Comparison of ENCODE assay signal across 10 cellular contexts in genomic region chrX:125998432-125998831, GRCh38.
DNase-seq lines count a peak whose midpoint lies in the region; TF ChIP-seq lines count a peak whose summit lies in the region.
"Had no signal": no experiment of that assay in that cellular context is flagged by ENCODE, and none has a peak within 500 bp of the region (broad histone marks: within the 10 kb centered on the region; RNA-seq: fewer than 3 reads in every experiment).

No MANE protein-coding gene starts in this region.

- peaks cover 0 to 34% (median 0%) of the 10 kb centered on the region in 45 donors for H3K27me3 ChIP-seq in dorsolateral prefrontal cortex

- H3K4me3 ChIP-seq in dorsolateral prefrontal cortex = no peak overlapping the region

- no peak overlapping the region for H3K27ac Mint-ChIP-seq in progenitor cell of endocrine pancreas
- H3K27ac Mint-ChIP-seq: stimulated activated naive CD8-positive, alpha-beta T cell treated with anti-CD3 and anti-CD28 coated beads, Interleukin-15, Interleukin-2, amounts not matched to agents 100 ng/mL and 50 ng/mL, for 24 hours had no signal

- TF ChIP-seq CTCF in dorsolateral prefrontal cortex (IDR thresholded peaks at IDR 0.05 in 54 of 56, conservative IDR thresholded peaks at IDR 0.05 in 2 of 56; ENCODE audit: low read depth in 1 of 56, partially characterized antibody in 56 of 56) = peak in 52 of 56 donors; percentile 13 to 64 (median 41)
- peak; percentile 77 for TF ChIP-seq CTCF in progenitor cell of endocrine pancreas (IDR thresholded peaks at IDR 0.05; ENCODE audit: unreplicated experiment)

- H3K36me3 Mint-ChIP-seq in progenitor cell of endocrine pancreas (ENCODE audit: insufficient read depth) = no peaks in the 10 kb centered on the region

- intact Hi-C loops in dorsolateral prefrontal cortex (cut with DNase I) = no loop called here

- H3K9me3 Mint-ChIP-seq in progenitor cell of endocrine pancreas (ENCODE audit: low read depth) = no peaks in the 10 kb centered on the region
- H3K9me3 Mint-ChIP-seq: stimulated activated naive CD8-positive, alpha-beta T cell treated with anti-CD3 and anti-CD28 coated beads, Interleukin-15, Interleukin-2, amounts not matched to agents 100 ng/mL and 50 ng/mL, for 24 hours had no signal

- H3K4me3 Mint-ChIP-seq in progenitor cell of endocrine pancreas (ENCODE audit: low read depth) = no peak overlapping the region
- H3K4me3 Mint-ChIP-seq: stimulated activated naive CD8-positive, alpha-beta T cell treated with anti-CD3 and anti-CD28 coated beads, Interleukin-15, Interleukin-2, amounts not matched to agents 100 ng/mL and 50 ng/mL, for 24 hours had no signal

- no peaks in the 10 kb centered on the region for H3K27me3 Mint-ChIP-seq in progenitor cell of endocrine pancreas
- H3K27me3 Mint-ChIP-seq: stimulated activated naive CD8-positive, alpha-beta T cell treated with anti-CD3 and anti-CD28 coated beads, Interleukin-15, Interleukin-2, amounts not matched to agents 100 ng/mL and 50 ng/mL, for 24 hours had no signal

- DNase-seq in DMS 273 (lab: John Stamatoyannopoulos, UW; ENCODE audit: unreplicated experiment) (peak; percentile 56), DMS 273 treated with DMSO at 0.1 percent for 48 hours (lab: John Stamatoyannopoulos, UW) (no peak), NCI-H446 treated with DMSO at 0.1 percent for 48 hours (lab: John Stamatoyannopoulos, UW) (peak; percentile 8), dorsolateral prefrontal cortex (no peak), progenitor cell of endocrine pancreas (ENCODE audit: low spot score, unreplicated experiment) (no peak), ecto neural progenitor cell (ENCODE audit: low spot score) (no peak), NOMO-1 treated with dmso at 0.1 percent for 144 hours (lab: John Stamatoyannopoulos, UW; ENCODE audit: unreplicated experiment) (no peak)
- DNase-seq in stimulated activated CD4-positive, alpha-beta T cell treated with anti-CD3 and anti-CD28 coated beads, Interleukin-12 subunit alpha, Interleukin-12 subunit beta, amount 100 ng/mL, for 4 hours = no peak
- DNase-seq: 8988T had no signal

- no peaks in the 10 kb centered on the region for H3K4me1 Mint-ChIP-seq in progenitor cell of endocrine pancreas (ENCODE audit: low read depth)

- no peak overlapping the region for H3K27ac ChIP-seq in dorsolateral prefrontal cortex

Comparison
In these comparisons a context has a peak if more than half of its experiments do, and no peak if none do; other contexts are left out.
1. DNase-seq: peak in DMS 273 (single experiment) and NCI-H446 treated with DMSO at 0.1 percent for 48 hours (single experiment); none in DMS 273 treated with DMSO at 0.1 percent for 48 hours (single experiment), dorsolateral prefrontal cortex (0 of 10), progenitor cell of endocrine pancreas (single experiment), stimulated activated CD4-positive, alpha-beta T cell treated with anti-CD3 and anti-CD28 coated beads, Interleukin-12 subunit alpha, Interleukin-12 subunit beta, amount 100 ng/mL, for 4 hours (single experiment), ecto neural progenitor cell (single experiment) and NOMO-1 treated with dmso at 0.1 percent for 144 hours (single experiment).